24 cellular contexts compared by ENCODE assay signal in genomic region chr19:56199686-56200085, GRCh38. TPM values are rescaled to one million over a fixed set of nuclear protein-coding genes. Genes with fewer than 3 reads are reported as not detected.
DNase-seq lines count a peak whose midpoint lies in the region; ATAC-seq, FAIRE-seq and TF ChIP-seq lines count a peak whose summit lies in the region.
"Had no signal": no experiment of that assay in that cellular context is flagged by ENCODE, and none has a peak within 500 bp of the region (broad histone marks: within the 10 kb centered on the region; RNA-seq: fewer than 3 reads in every experiment).

No MANE protein-coding gene starts in this region.

- TF ChIP-seq EP300 in K562 (IDR thresholded peaks at IDR 0.05; ENCODE audit: low read length) (no peak), HepG2 (IDR thresholded peaks at IDR 0.05; ENCODE audit: low read depth in 2 of 2, low read length in 2 of 2) (no peak), HepG2 (CRISPR knock-in tag; IDR thresholded peaks at IDR 0.05; ENCODE audit: borderline replicate concordance) (no peak)

- H3K79me2 ChIP-seq in K562 (ENCODE audit: control insufficient read depth, insufficient read depth, low read length) (no peaks in the 10 kb centered on the region), HepG2 (ENCODE audit: insufficient read depth, low read length) (no peaks in the 10 kb centered on the region)

- H3K4me2 ChIP-seq in K562 (ENCODE audit: insufficient read depth, low read length) (no peak overlapping the region), HepG2 (ENCODE audit: low read depth, low read length) (no peak overlapping the region)
- H3K4me2 ChIP-seq: A549, BLaER1 had no signal

- H3K4me3 Mint-ChIP-seq in CD14-positive monocyte: no peak overlapping the region
- H3K4me3 Mint-ChIP-seq: CD4-positive, alpha-beta T cell; CD8-positive, alpha-beta T cell had no signal

- no peak for ATAC-seq in K562
- no peak for ATAC-seq in HepG2
- peak; percentile 50 to 89 (median 82) for ATAC-seq in right lobe of liver
- no peak for ATAC-seq in GM18502 (IDR thresholded peaks at IDR 0.05; ENCODE audit: poor library complexity, unreplicated experiment)
- ATAC-seq: A549; CD8-positive, alpha-beta T cell had no signal

- in situ Hi-C loops in K562 (cut with MboI) (no loop called here), HepG2 (cut with HindIII; ENCODE audit: extremely low pct_ligation_motif_present, low pct_unique_long_range_greater_than_20kb) (no loop called here)

- H3K36me3 Mint-ChIP-seq in CD14-positive monocyte: no peaks in the 10 kb centered on the region
- H3K36me3 Mint-ChIP-seq: CD8-positive, alpha-beta T cell had no signal

- TF ChIP-seq POLR2A in K562 (conservative IDR thresholded peaks at IDR 0.05): no peak
- TF ChIP-seq POLR2A in HepG2 (IDR thresholded peaks at IDR 0.05; ENCODE audit: insufficient read depth in 1 of 2, low read depth in 2 of 2, low read length in 2 of 2): no peak
- TF ChIP-seq POLR2A in right lobe of liver (IDR thresholded peaks at IDR 0.05): no peak

- no peak overlapping the region for H3K9ac ChIP-seq in K562 (ENCODE audit: insufficient read depth in 1 of 2, low read depth in 2 of 2, low read length in 2 of 2)
- H3K9ac ChIP-seq in HepG2 (ENCODE audit: insufficient read depth, low read depth, low read length): no peak overlapping the region
- H3K9ac ChIP-seq: BLaER1 had no signal

- H3K9me1 ChIP-seq in K562 (ENCODE audit: control insufficient read depth, insufficient read depth, low read length): no peaks in the 10 kb centered on the region

- H4K20me1 ChIP-seq in K562 (replicated peaks; ENCODE audit: control insufficient read depth, insufficient read depth, low read length) (no peaks in the 10 kb centered on the region), HepG2 (ENCODE audit: insufficient read depth, low read length) (no peaks in the 10 kb centered on the region)
- H4K20me1 ChIP-seq: BLaER1 had no signal

- H3K4me1 Mint-ChIP-seq in CD14-positive monocyte: no peaks in the 10 kb centered on the region

- 1% methylated on average over 7 of the region's 7 CpGs for WGBS in K562 (ENCODE audit: insufficient coverage, low coverage, missing lambda C conversion rate)
- 15% methylated on average over 7 of the region's 7 CpGs for WGBS in HepG2 (ENCODE audit: low lambda C conversion rate)
- WGBS in right lobe of liver (ENCODE audit: insufficient coverage, low coverage, low lambda C conversion rate, missing lambda C conversion rate): 39% methylated on average over 6 of the region's 7 CpGs

- TF ChIP-seq CTCF in K562 (IDR thresholded peaks at IDR 0.05 in 2 of 3, conservative IDR thresholded peaks at IDR 0.05 in 1 of 3; ENCODE audit: insufficient read depth in 2 of 3, low read depth in 1 of 3, low read length in 3 of 3) (no peak), HepG2 (CRISPR knock-in tag; IDR thresholded peaks at IDR 0.05) (no peak), right lobe of liver (IDR thresholded peaks at IDR 0.05) (no peak), CD14-positive monocyte (IDR thresholded peaks at IDR 0.05) (no peak)

- H2AFZ ChIP-seq in K562 (ENCODE audit: low read depth, low read length): no peak overlapping the region
- H2AFZ ChIP-seq in HepG2 (ENCODE audit: low read length): no peak overlapping the region

- TF ChIP-seq RAD21 in K562 (CRISPR knock-in tag; conservative IDR thresholded peaks at IDR 0.05 in 1 of 2, IDR thresholded peaks at IDR 0.05 in 1 of 2): no peak
- no peak for TF ChIP-seq RAD21 in HepG2 (CRISPR knock-in tag; IDR thresholded peaks at IDR 0.05)

- H3K4me1 ChIP-seq in K562 (replicated peaks in 1 of 2; ENCODE audit: control insufficient read depth in 2 of 2, insufficient read depth in 2 of 2, low read length in 2 of 2) (no peaks in the 10 kb centered on the region; a peak in 1 of 5 replicates), HepG2 (ENCODE audit: insufficient read depth, low read length) (no peaks in the 10 kb centered on the region), right lobe of liver (peaks cover 0 to 13% (median 0%) of the 10 kb centered on the region in 4 donors)
- H3K4me1 ChIP-seq: A549, BE2C, BLaER1, Caco-2 had no signal

- POLR2A ChIA-PET in K562 (lab: Yijun Ruan, JAX): no interaction called here
- POLR2A ChIA-PET in HepG2 (lab: Yijun Ruan, JAX): no interaction called here

- peaks cover 6 to 15% (median 8%) of the 10 kb centered on the region in 3 donors for H3K27me3 Mint-ChIP-seq in CD14-positive monocyte (ENCODE audit: low read depth in 3 of 3)
- H3K27me3 Mint-ChIP-seq: CD4-positive, alpha-beta T cell had no signal

- H3K9me3 ChIP-seq in K562 (replicated peaks; ENCODE audit: control insufficient read depth, insufficient read depth, low read depth, low read length) (no peaks in the 10 kb centered on the region), HepG2 (ENCODE audit: low read length) (no peaks in the 10 kb centered on the region), right lobe of liver (no peaks in the 10 kb centered on the region)
- H3K9me3 ChIP-seq: BE2C, BLaER1, Caco-2 had no signal

- H3K27ac ChIP-seq in K562 (ENCODE audit: extremely low read depth, low read depth, low read length) (no peak overlapping the region), HepG2 (ENCODE audit: extremely low read length, insufficient read depth, low read length) (no peak overlapping the region), right lobe of liver (peak overlapping the region in 2 of 3 donors; percentile 13 to 31)
- H3K27ac ChIP-seq: 22Rv1, A549, BLaER1 had no signal

- BruUV-seq in K562 (replicated peaks; lab: Mats Ljungman, UMichigan) (no TSS peak), HepG2 (replicated peaks; lab: Mats Ljungman, UMichigan) (no TSS peak)

- peaks cover 0 to 3% (median 2%) of the 10 kb centered on the region in 7 donors for H3K9me3 Mint-ChIP-seq in CD14-positive monocyte
- H3K9me3 Mint-ChIP-seq: CD4-positive, alpha-beta T cell; CD8-positive, alpha-beta T cell had no signal

- CTCF ChIA-PET in K562 (lab: Yijun Ruan, JAX; ENCODE audit: low intra/inter-chr PET ratio): no interaction called here
- CTCF ChIA-PET in HepG2 (lab: Yijun Ruan, JAX; ENCODE audit: low intra/inter-chr PET ratio, low total read pairs): no interaction called here

- DNase-seq in SIG-M5 treated with dmso at 0.1 percent for 504 hours (lab: John Stamatoyannopoulos, UW; ENCODE audit: unreplicated experiment) (peak; percentile 6), SIG-M5 (lab: John Stamatoyannopoulos, UW) (no peak), K562 (ENCODE audit: extremely low read depth in 1 of 4, low spot score in 3 of 4) (no peak), HepG2 (ENCODE audit: low spot score) (peak; percentile 17), right lobe of liver (no peak), CD14-positive monocyte (ENCODE audit: low spot score) (no peak), AG20443 (ENCODE audit: low spot score) (no peak)
- DNase-seq: BE2C; C1 segment of cervical spinal cord; Caco-2; Calu3; CD4-positive, alpha-beta T cell; CD8-positive, alpha-beta T cell; DMS79 treated with DMSO at 0.1 percent for 48 hours; GF-D8 had no signal

- FAIRE-seq in K562 (lab: Jason Lieb, UNC) (no peak), HepG2 (lab: Jason Lieb, UNC) (no peak)
- FAIRE-seq: D721Med, G401.6, GM12891, GM18507 had no signal

- no peak overlapping the region for H3K4me3 ChIP-seq in K562
- H3K4me3 ChIP-seq in HepG2 (replicated peaks in 1 of 3; ENCODE audit: insufficient read depth in 1 of 3, low read depth in 2 of 3, low read length in 3 of 3): no peak overlapping the region
- H3K4me3 ChIP-seq in right lobe of liver: no peak overlapping the region
- H3K4me3 ChIP-seq: A549, BLaER1 had no signal

- no peak overlapping the region for H3K27ac Mint-ChIP-seq in CD14-positive monocyte
- H3K27ac Mint-ChIP-seq: CD4-positive, alpha-beta T cell; CD8-positive, alpha-beta T cell had no signal

- intact Hi-C loops in K562 (cut with micrococcal nuclease): no loop called here
- intact Hi-C loops in HepG2 (cut with micrococcal nuclease; ENCODE audit: unreplicated experiment): no loop called here
- intact Hi-C loops in right lobe of liver (cut with DNase I): no loop called here
- intact Hi-C loops in CD14-positive monocyte (cut with micrococcal nuclease): no loop called here

- no peaks in the 10 kb centered on the region for H3K36me3 ChIP-seq in K562 (ENCODE audit: control insufficient read depth, insufficient read depth, low read length)
- no peaks in the 10 kb centered on the region for H3K36me3 ChIP-seq in HepG2 (replicated peaks in 1 of 2; ENCODE audit: control insufficient read depth in 1 of 2, insufficient read depth in 2 of 2, low read length in 2 of 2)
- no peaks in the 10 kb centered on the region for H3K36me3 ChIP-seq in right lobe of liver
- H3K36me3 ChIP-seq: BE2C, BLaER1 had no signal

- H3K27me3 ChIP-seq in K562 (ENCODE audit: control insufficient read depth in 2 of 2, insufficient read depth in 2 of 2, low read length in 2 of 2) (peaks cover 7 to 12% of the 10 kb centered on the region in 2 experiments; a peak in 4 of 5 replicates), HepG2 (ENCODE audit: control insufficient read depth in 1 of 2, insufficient read depth in 2 of 2, low read length in 2 of 2) (no peaks in the 10 kb centered on the region; a peak in 1 of 5 replicates), right lobe of liver (no peaks in the 10 kb centered on the region)
- H3K27me3 ChIP-seq: BLaER1 had no signal

RNA-seq across cellular contexts. Expression of gene ZSCAN5B, which starts 2.1 kb away (rescaled TPM):
- not detected in 2 replicates for total RNA-seq in K562 (2011; cell fraction: chromatin; rRNA removed; ENCODE audit: low replicate concordance)
- not detected in 2 replicates for total RNA-seq in K562 (2011; cell fraction: nucleolus; rRNA removed)
- total RNA-seq in K562 (2011; cell fraction: nucleoplasm; rRNA removed): not detected in 2 replicates
- 0.08 TPM in 1 of 2 replicates, not detected in the other for total RNA-seq in K562 (2014; rRNA removed)
- total RNA-seq in K562 (2014; rRNA removed; fragmentation: Illumina TruSeq; extraction: Trizol): not detected in 2 replicates
- 0.07 TPM in 1 of 2 replicates, not detected in the other for total RNA-seq in K562 (2015; rRNA removed; fragmentation: Illumina TruSeq; extraction: Trizol)
- not detected in 2 replicates for total RNA-seq in K562 (2021)
- not detected in 2 replicates for polyA plus RNA-seq in K562 (2011; rRNA removed)
- polyA plus RNA-seq in K562 (2011; cell fraction: cytosol; rRNA removed): 0.04 and 0.06 TPM in 2 replicates
- 0.10 TPM in 1 of 2 replicates, not detected in the other for polyA plus RNA-seq in K562 (2011; cell fraction: nucleus; rRNA removed)
- 0.07 and 0.08 TPM in 2 replicates for polyA plus RNA-seq in K562 (2012)
- polyA plus RNA-seq in K562 (2014; fragmentation: Illumina TruSeq; extraction: Trizol): not detected in 2 replicates
- polyA plus RNA-seq in K562 (2014; fragmentation: Nextera tagmentation; extraction: Ambion mirVana): under 1 TPM in 1 of 2 experiments, not detected in 1; 0.03 TPM
- polyA plus RNA-seq in K562 (2014; rRNA removed): not detected in 2 replicates
- 0.14 TPM in 1 of 2 replicates, not detected in the other for polyA minus RNA-seq in K562 (2011; rRNA and poly(A)+ RNA removed)
- not detected in 2 replicates for polyA minus RNA-seq in K562 (2011; cell fraction: cytosol; rRNA and poly(A)+ RNA removed)
- not detected in 2 replicates for polyA minus RNA-seq in K562 (2011; cell fraction: nucleus; rRNA and poly(A)+ RNA removed)
- total RNA-seq in HepG2 (2016; rRNA removed; fragmentation: Illumina TruSeq; extraction: Trizol): not detected in 2 replicates
- total RNA-seq in HepG2 (2016; cell fraction: cytosol; rRNA removed; fragmentation: Illumina TruSeq; extraction: Trizol; ENCODE audit: low read depth): not detected in 2 replicates
- total RNA-seq in HepG2 (2016; cell fraction: insoluble cytoplasmic fraction; rRNA removed; fragmentation: Illumina TruSeq; extraction: Trizol): not detected in 2 replicates
- not detected in 2 replicates for total RNA-seq in HepG2 (2016; cell fraction: membrane; rRNA removed; fragmentation: Illumina TruSeq; extraction: Trizol)
- not detected in 2 replicates for total RNA-seq in HepG2 (2016; cell fraction: nucleus; rRNA removed; fragmentation: Illumina TruSeq; extraction: Trizol)
- not detected in 2 replicates for polyA plus RNA-seq in HepG2 (2011; rRNA removed)
- polyA plus RNA-seq in HepG2 (2011; cell fraction: cytosol; rRNA removed): 0.05 TPM in 1 of 2 replicates, not detected in the other
- not detected in 2 replicates for polyA plus RNA-seq in HepG2 (2011; cell fraction: nucleus; rRNA removed)
- polyA plus RNA-seq in HepG2 (2012): not detected in 2 replicates
- polyA plus RNA-seq in HepG2 (2016; cell fraction: cytosol; fragmentation: Illumina TruSeq; extraction: Trizol; ENCODE audit: low read depth): 0.06 TPM in 1 of 2 replicates, not detected in the other
- not detected in 2 replicates for polyA plus RNA-seq in HepG2 (2016; cell fraction: insoluble cytoplasmic fraction; fragmentation: Illumina TruSeq; extraction: Trizol; ENCODE audit: low read depth)
- not detected in 2 replicates for polyA plus RNA-seq in HepG2 (2016; cell fraction: membrane; fragmentation: Illumina TruSeq; extraction: Trizol; ENCODE audit: low read depth)
- polyA plus RNA-seq in HepG2 (2016; cell fraction: nucleus; fragmentation: Illumina TruSeq; extraction: Trizol; ENCODE audit: insufficient read depth, low read depth): not detected in 2 replicates
- polyA minus RNA-seq in HepG2 (2011; rRNA and poly(A)+ RNA removed; ENCODE audit: low replicate concordance): 0.32 TPM in 1 of 2 replicates, not detected in the other
- polyA minus RNA-seq in HepG2 (2011; cell fraction: cytosol; rRNA and poly(A)+ RNA removed): not detected in 2 replicates
- polyA minus RNA-seq in HepG2 (2011; cell fraction: nucleus; rRNA and poly(A)+ RNA removed): not detected in 2 replicates
- not detected for total RNA-seq in right lobe of liver
- not detected for polyA plus RNA-seq in CD14-positive monocyte
- total RNA-seq: A172; Caco-2; Calu3; CD4-positive, alpha-beta T cell; CD8-positive, alpha-beta T cell had no signal
- polyA plus RNA-seq: A549 had no signal

RNA-seq across cellular contexts. Expression of gene ZSCAN5C, which starts 2.4 kb away (rescaled TPM):
- total RNA-seq in K562 (2011; cell fraction: chromatin; rRNA removed; ENCODE audit: low replicate concordance): not detected in 2 replicates
- not detected in 2 replicates for total RNA-seq in K562 (2011; cell fraction: nucleolus; rRNA removed)
- total RNA-seq in K562 (2011; cell fraction: nucleoplasm; rRNA removed): not detected in 2 replicates
- total RNA-seq in K562 (2014; rRNA removed): 0.08 TPM in 1 of 2 replicates, not detected in the other
- not detected in 2 replicates for total RNA-seq in K562 (2014; rRNA removed; fragmentation: Illumina TruSeq; extraction: Trizol)
- not detected in 2 replicates for total RNA-seq in K562 (2015; rRNA removed; fragmentation: Illumina TruSeq; extraction: Trizol)
- not detected in 2 replicates for total RNA-seq in K562 (2021)
- not detected in 2 replicates for polyA plus RNA-seq in K562 (2011; rRNA removed)
- not detected in 2 replicates for polyA plus RNA-seq in K562 (2011; cell fraction: cytosol; rRNA removed)
- not detected in 2 replicates for polyA plus RNA-seq in K562 (2011; cell fraction: nucleus; rRNA removed)
- not detected in 2 replicates for polyA plus RNA-seq in K562 (2012)
- polyA plus RNA-seq in K562 (2014; fragmentation: Illumina TruSeq; extraction: Trizol): not detected in 2 replicates
- polyA plus RNA-seq in K562 (2014; fragmentation: Nextera tagmentation; extraction: Ambion mirVana): under 1 TPM in 1 of 2 experiments, not detected in 1; 0.07 TPM
- polyA plus RNA-seq in K562 (2014; rRNA removed): not detected in 2 replicates
- polyA minus RNA-seq in K562 (2011; rRNA and poly(A)+ RNA removed): not detected in 2 replicates
- not detected in 2 replicates for polyA minus RNA-seq in K562 (2011; cell fraction: cytosol; rRNA and poly(A)+ RNA removed)
- polyA minus RNA-seq in K562 (2011; cell fraction: nucleus; rRNA and poly(A)+ RNA removed): not detected in 2 replicates
- total RNA-seq in HepG2 (2016; rRNA removed; fragmentation: Illumina TruSeq; extraction: Trizol): not detected in 2 replicates
- total RNA-seq in HepG2 (2016; cell fraction: cytosol; rRNA removed; fragmentation: Illumina TruSeq; extraction: Trizol; ENCODE audit: low read depth): not detected in 2 replicates
- total RNA-seq in HepG2 (2016; cell fraction: insoluble cytoplasmic fraction; rRNA removed; fragmentation: Illumina TruSeq; extraction: Trizol): not detected in 2 replicates
- not detected in 2 replicates for total RNA-seq in HepG2 (2016; cell fraction: membrane; rRNA removed; fragmentation: Illumina TruSeq; extraction: Trizol)
- not detected in 2 replicates for total RNA-seq in HepG2 (2016; cell fraction: nucleus; rRNA removed; fragmentation: Illumina TruSeq; extraction: Trizol)
- polyA plus RNA-seq in HepG2 (2011; rRNA removed): not detected in 2 replicates
- polyA plus RNA-seq in HepG2 (2011; cell fraction: cytosol; rRNA removed): not detected in 2 replicates
- not detected in 2 replicates for polyA plus RNA-seq in HepG2 (2011; cell fraction: nucleus; rRNA removed)
- not detected in 2 replicates for polyA plus RNA-seq in HepG2 (2012)
- polyA plus RNA-seq in HepG2 (2016; cell fraction: cytosol; fragmentation: Illumina TruSeq; extraction: Trizol; ENCODE audit: low read depth): not detected in 2 replicates
- polyA plus RNA-seq in HepG2 (2016; cell fraction: insoluble cytoplasmic fraction; fragmentation: Illumina TruSeq; extraction: Trizol; ENCODE audit: low read depth): not detected in 2 replicates
- not detected in 2 replicates for polyA plus RNA-seq in HepG2 (2016; cell fraction: membrane; fragmentation: Illumina TruSeq; extraction: Trizol; ENCODE audit: low read depth)
- not detected in 2 replicates for polyA plus RNA-seq in HepG2 (2016; cell fraction: nucleus; fragmentation: Illumina TruSeq; extraction: Trizol; ENCODE audit: insufficient read depth, low read depth)
- polyA minus RNA-seq in HepG2 (2011; rRNA and poly(A)+ RNA removed; ENCODE audit: low replicate concordance): not detected in 2 replicates
- not detected in 2 replicates for polyA minus RNA-seq in HepG2 (2011; cell fraction: cytosol; rRNA and poly(A)+ RNA removed)
- not detected in 2 replicates for polyA minus RNA-seq in HepG2 (2011; cell fraction: nucleus; rRNA and poly(A)+ RNA removed)
- total RNA-seq in right lobe of liver: not detected
- not detected for polyA plus RNA-seq in CD14-positive monocyte
- total RNA-seq: A172; Caco-2; Calu3; CD4-positive, alpha-beta T cell; CD8-positive, alpha-beta T cell had no signal
- polyA plus RNA-seq: A549 had no signal

RNA-seq across cellular contexts. Expression of gene GALP, which starts 23.9 kb away (rescaled TPM):
- total RNA-seq in K562 (2011; cell fraction: chromatin; rRNA removed; ENCODE audit: low replicate concordance): not detected in 2 replicates
- total RNA-seq in K562 (2011; cell fraction: nucleolus; rRNA removed): not detected in 2 replicates
- not detected in 2 replicates for total RNA-seq in K562 (2011; cell fraction: nucleoplasm; rRNA removed)
- total RNA-seq in K562 (2014; rRNA removed) (not detected in 2 replicates), K562 (2014; rRNA removed; fragmentation: Illumina TruSeq; extraction: Trizol) (not detected in 2 replicates), K562 (2015; rRNA removed; fragmentation: Illumina TruSeq; extraction: Trizol) (not detected in 2 replicates), K562 (2021) (not detected in 2 replicates), HepG2 (2016; rRNA removed; fragmentation: Illumina TruSeq; extraction: Trizol) (not detected in 2 replicates), right lobe of liver (under 1 TPM in 2 of 6 experiments, not detected in 4; 0.42 to 0.46 TPM)
- polyA plus RNA-seq in K562 (2011; rRNA removed) (not detected in 2 replicates), K562 (2014; fragmentation: Illumina TruSeq; extraction: Trizol) (not detected in 2 replicates), K562 (2014; fragmentation: Nextera tagmentation; extraction: Ambion mirVana) (not detected), K562 (2014; rRNA removed) (not detected in 2 replicates), HepG2 (2011; rRNA removed) (not detected in 2 replicates), CD14-positive monocyte (not detected)
- polyA plus RNA-seq in K562 (2011; cell fraction: cytosol; rRNA removed): not detected in 2 replicates
- not detected in 2 replicates for polyA plus RNA-seq in K562 (2011; cell fraction: nucleus; rRNA removed)
- not detected in 2 replicates for polyA plus RNA-seq in K562 (2012)
- not detected in 2 replicates for polyA minus RNA-seq in K562 (2011; rRNA and poly(A)+ RNA removed)
- not detected in 2 replicates for polyA minus RNA-seq in K562 (2011; cell fraction: cytosol; rRNA and poly(A)+ RNA removed)
- polyA minus RNA-seq in K562 (2011; cell fraction: nucleus; rRNA and poly(A)+ RNA removed): not detected in 2 replicates
- not detected in 2 replicates for total RNA-seq in HepG2 (2016; cell fraction: cytosol; rRNA removed; fragmentation: Illumina TruSeq; extraction: Trizol; ENCODE audit: low read depth)
- total RNA-seq in HepG2 (2016; cell fraction: insoluble cytoplasmic fraction; rRNA removed; fragmentation: Illumina TruSeq; extraction: Trizol): not detected in 2 replicates
- not detected in 2 replicates for total RNA-seq in HepG2 (2016; cell fraction: membrane; rRNA removed; fragmentation: Illumina TruSeq; extraction: Trizol)
- total RNA-seq in HepG2 (2016; cell fraction: nucleus; rRNA removed; fragmentation: Illumina TruSeq; extraction: Trizol): not detected in 2 replicates
- polyA plus RNA-seq in HepG2 (2011; cell fraction: cytosol; rRNA removed): not detected in 2 replicates
- not detected in 2 replicates for polyA plus RNA-seq in HepG2 (2011; cell fraction: nucleus; rRNA removed)
- not detected in 2 replicates for polyA plus RNA-seq in HepG2 (2012)
- polyA plus RNA-seq in HepG2 (2016; cell fraction: cytosol; fragmentation: Illumina TruSeq; extraction: Trizol; ENCODE audit: low read depth): not detected in 2 replicates
- polyA plus RNA-seq in HepG2 (2016; cell fraction: insoluble cytoplasmic fraction; fragmentation: Illumina TruSeq; extraction: Trizol; ENCODE audit: low read depth): not detected in 2 replicates
- polyA plus RNA-seq in HepG2 (2016; cell fraction: membrane; fragmentation: Illumina TruSeq; extraction: Trizol; ENCODE audit: low read depth): not detected in 2 replicates
- not detected in 2 replicates for polyA plus RNA-seq in HepG2 (2016; cell fraction: nucleus; fragmentation: Illumina TruSeq; extraction: Trizol; ENCODE audit: insufficient read depth, low read depth)
- not detected in 2 replicates for polyA minus RNA-seq in HepG2 (2011; rRNA and poly(A)+ RNA removed; ENCODE audit: low replicate concordance)
- polyA minus RNA-seq in HepG2 (2011; cell fraction: cytosol; rRNA and poly(A)+ RNA removed): not detected in 2 replicates
- not detected in 2 replicates for polyA minus RNA-seq in HepG2 (2011; cell fraction: nucleus; rRNA and poly(A)+ RNA removed)
- total RNA-seq: A172; Caco-2; Calu3; CD4-positive, alpha-beta T cell; CD8-positive, alpha-beta T cell had no signal
- polyA plus RNA-seq: A549 had no signal

RNA-seq across cellular contexts. Expression of gene ZNF444, which starts 58.6 kb away (rescaled TPM):
- 10.3 and 22.0 TPM in 2 replicates for total RNA-seq in K562 (2011; cell fraction: chromatin; rRNA removed; ENCODE audit: low replicate concordance)
- total RNA-seq in K562 (2011; cell fraction: nucleolus; rRNA removed): 14.7 and 18.6 TPM in 2 replicates
- 13.4 and 17.9 TPM in 2 replicates for total RNA-seq in K562 (2011; cell fraction: nucleoplasm; rRNA removed)
- total RNA-seq in K562 (2014; rRNA removed): 20.0 and 20.8 TPM in 2 replicates
- 2.0 and 2.8 TPM in 2 replicates for total RNA-seq in K562 (2014; rRNA removed; fragmentation: Illumina TruSeq; extraction: Trizol)
- 6.9 and 7.0 TPM in 2 replicates for total RNA-seq in K562 (2015; rRNA removed; fragmentation: Illumina TruSeq; extraction: Trizol)
- total RNA-seq in K562 (2021): 38.8 and 40.0 TPM in 2 replicates
- polyA plus RNA-seq in K562 (2011; rRNA removed): 6.1 and 7.4 TPM in 2 replicates
- 14.2 and 42.2 TPM in 2 replicates for polyA plus RNA-seq in K562 (2011; cell fraction: cytosol; rRNA removed)
- polyA plus RNA-seq in K562 (2011; cell fraction: nucleus; rRNA removed): 10.7 and 21.0 TPM in 2 replicates
- 17.4 and 18.2 TPM in 2 replicates for polyA plus RNA-seq in K562 (2012)
- polyA plus RNA-seq in K562 (2014; fragmentation: Illumina TruSeq; extraction: Trizol): 7.7 and 10.6 TPM in 2 replicates
- polyA plus RNA-seq in K562 (2014; fragmentation: Nextera tagmentation; extraction: Ambion mirVana): under 1 TPM; 0.39 to 0.49 TPM
- 24.3 and 28.4 TPM in 2 replicates for polyA plus RNA-seq in K562 (2014; rRNA removed)
- 2.2 and 4.2 TPM in 2 replicates for polyA minus RNA-seq in K562 (2011; rRNA and poly(A)+ RNA removed)
- polyA minus RNA-seq in K562 (2011; cell fraction: cytosol; rRNA and poly(A)+ RNA removed): 8.6 and 9.5 TPM in 2 replicates
- polyA minus RNA-seq in K562 (2011; cell fraction: nucleus; rRNA and poly(A)+ RNA removed): 2.8 and 3.4 TPM in 2 replicates
- total RNA-seq in HepG2 (2016; rRNA removed; fragmentation: Illumina TruSeq; extraction: Trizol): 24.4 and 30.3 TPM in 2 replicates
- 8.7 and 10.7 TPM in 2 replicates for total RNA-seq in HepG2 (2016; cell fraction: cytosol; rRNA removed; fragmentation: Illumina TruSeq; extraction: Trizol; ENCODE audit: low read depth)
- 24.3 and 28.9 TPM in 2 replicates for total RNA-seq in HepG2 (2016; cell fraction: insoluble cytoplasmic fraction; rRNA removed; fragmentation: Illumina TruSeq; extraction: Trizol)
- total RNA-seq in HepG2 (2016; cell fraction: membrane; rRNA removed; fragmentation: Illumina TruSeq; extraction: Trizol): 18.5 and 19.0 TPM in 2 replicates
- total RNA-seq in HepG2 (2016; cell fraction: nucleus; rRNA removed; fragmentation: Illumina TruSeq; extraction: Trizol): 16.6 and 20.8 TPM in 2 replicates
- polyA plus RNA-seq in HepG2 (2011; rRNA removed): 27.4 and 34.2 TPM in 2 replicates
- polyA plus RNA-seq in HepG2 (2011; cell fraction: cytosol; rRNA removed): 26.3 and 39.4 TPM in 2 replicates
- 141 and 147 TPM in 2 replicates for polyA plus RNA-seq in HepG2 (2011; cell fraction: nucleus; rRNA removed)
- polyA plus RNA-seq in HepG2 (2012): 31.4 and 36.8 TPM in 2 replicates
- polyA plus RNA-seq in HepG2 (2016; cell fraction: cytosol; fragmentation: Illumina TruSeq; extraction: Trizol; ENCODE audit: low read depth): 9.9 and 10.2 TPM in 2 replicates
- polyA plus RNA-seq in HepG2 (2016; cell fraction: insoluble cytoplasmic fraction; fragmentation: Illumina TruSeq; extraction: Trizol; ENCODE audit: low read depth): 35.6 and 37.8 TPM in 2 replicates
- 15.1 and 15.7 TPM in 2 replicates for polyA plus RNA-seq in HepG2 (2016; cell fraction: membrane; fragmentation: Illumina TruSeq; extraction: Trizol; ENCODE audit: low read depth)
- polyA plus RNA-seq in HepG2 (2016; cell fraction: nucleus; fragmentation: Illumina TruSeq; extraction: Trizol; ENCODE audit: insufficient read depth, low read depth): 59.4 and 67.1 TPM in 2 replicates
- polyA minus RNA-seq in HepG2 (2011; rRNA and poly(A)+ RNA removed; ENCODE audit: low replicate concordance): 7.0 and 28.3 TPM in 2 replicates
- 15.8 and 20.3 TPM in 2 replicates for polyA minus RNA-seq in HepG2 (2011; cell fraction: cytosol; rRNA and poly(A)+ RNA removed)
- 11.1 and 17.4 TPM in 2 replicates for polyA minus RNA-seq in HepG2 (2011; cell fraction: nucleus; rRNA and poly(A)+ RNA removed)
- total RNA-seq in right lobe of liver: 10 to 100 TPM; 23.2 to 38.4 (median 30.8) TPM
- polyA plus RNA-seq in CD14-positive monocyte: 1 to 10 TPM; 2.7 to 3.5 TPM

Comparison
In these comparisons a context has a peak if more than half of its experiments do, and no peak if none do; other contexts are left out.
1. DNase-seq: peak in SIG-M5 treated with dmso at 0.1 percent for 504 hours (single experiment) and HepG2 (single experiment); none in SIG-M5 (single experiment), K562 (0 of 4), right lobe of liver (0 of 3), CD14-positive monocyte (single experiment) and AG20443 (single experiment).
2. ATAC-seq: peak in right lobe of liver (4 of 4); none in K562 (single experiment), HepG2 (single experiment) and GM18502 (single experiment).
3. H3K27ac ChIP-seq: peak in right lobe of liver (2 of 3); none in K562 (single experiment) and HepG2 (single experiment).